In the genomic region with DNA sequence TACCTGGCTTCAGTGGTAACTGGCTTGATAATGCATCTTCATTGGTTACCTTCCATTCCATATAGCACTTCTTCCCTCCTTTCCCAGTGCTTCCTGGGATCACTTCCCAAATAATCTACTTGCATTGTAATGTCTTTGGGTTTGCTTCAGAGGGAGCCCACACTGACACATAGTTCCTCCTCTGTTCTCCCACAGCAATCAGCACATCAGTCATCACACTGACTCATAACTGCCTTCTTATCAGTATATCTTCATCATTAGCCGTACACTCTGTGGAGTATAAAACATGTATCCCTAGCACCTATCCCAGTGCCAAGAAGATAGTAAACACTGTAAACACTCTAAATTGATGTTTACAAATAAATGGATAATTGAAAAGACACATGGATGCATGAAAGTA, we compare ENCODE assay signal across 18 cellular contexts.
"Had no signal": no experiment of that assay in that cellular context is flagged by ENCODE, and none has a peak within 500 bp of the region (broad histone marks: within the 10 kb centered on the region; RNA-seq: fewer than 3 reads in every experiment).

No MANE protein-coding gene starts in this region.

- H3K4me3 ChIP-seq: coronary artery, esophagus muscularis mucosa, left lung, tibial artery had no signal

- H3K4me3 Mint-ChIP-seq: activated CD4-positive, alpha-beta T cell treated with anti-CD3 and anti-CD28 coated beads, Interleukin-2, amount 10 ng/mL, durations not matched to agents 24 days and 14 days; activated CD8-positive, alpha-beta T cell treated with anti-CD3 and anti-CD28 coated beads for 36 hours; activated naive CD4-positive, alpha-beta T cell treated with anti-CD3 and anti-CD28 coated beads for 36 hours; activated naive CD8-positive, alpha-beta T cell treated with anti-CD3 and anti-CD28 coated beads, Interleukin-2, amount 50 U/mL, for 24 hours; activated T-helper 17 cell treated with anti-CD3 and anti-CD28 coated beads, Interleukin-2, amount 50 U/mL, for 72 hours; nephron had no signal

- H3K27me3 Mint-ChIP-seq: activated CD4-positive, alpha-beta T cell treated with anti-CD3 and anti-CD28 coated beads, Interleukin-2, amount 10 ng/mL, durations not matched to agents 24 days and 14 days had no signal

- H3K4me1 Mint-ChIP-seq: activated CD4-positive, alpha-beta T cell treated with anti-CD3 and anti-CD28 coated beads, Interleukin-2, amount 10 ng/mL, durations not matched to agents 24 days and 14 days; activated naive CD8-positive, alpha-beta T cell treated with anti-CD3 and anti-CD28 coated beads, Interleukin-2, amount 50 U/mL, for 24 hours; activated T-helper 17 cell treated with anti-CD3 and anti-CD28 coated beads, Interleukin-2, amount 50 U/mL, for 72 hours; nephron had no signal

- H3K9me3 Mint-ChIP-seq: activated CD4-positive, alpha-beta T cell treated with anti-CD3 and anti-CD28 coated beads, Interleukin-2, amount 10 ng/mL, durations not matched to agents 24 days and 14 days; activated CD8-positive, alpha-beta T cell treated with anti-CD3 and anti-CD28 coated beads for 36 hours; activated naive CD4-positive, alpha-beta T cell treated with anti-CD3 and anti-CD28 coated beads for 36 hours; activated naive CD8-positive, alpha-beta T cell treated with anti-CD3 and anti-CD28 coated beads, Interleukin-2, amount 50 U/mL, for 24 hours; activated T-helper 17 cell treated with anti-CD3 and anti-CD28 coated beads, Interleukin-2, amount 50 U/mL, for 72 hours; nephron had no signal

- H3K27ac Mint-ChIP-seq: activated CD4-positive, alpha-beta T cell treated with anti-CD3 and anti-CD28 coated beads, Interleukin-2, amount 10 ng/mL, durations not matched to agents 24 days and 14 days; activated CD8-positive, alpha-beta T cell treated with anti-CD3 and anti-CD28 coated beads for 36 hours; activated naive CD4-positive, alpha-beta T cell treated with anti-CD3 and anti-CD28 coated beads for 36 hours; activated naive CD8-positive, alpha-beta T cell treated with anti-CD3 and anti-CD28 coated beads, Interleukin-2, amount 50 U/mL, for 24 hours; activated T-helper 17 cell treated with anti-CD3 and anti-CD28 coated beads, Interleukin-2, amount 50 U/mL, for 72 hours; nephron had no signal

- DNase-seq: activated CD4-positive, alpha-beta T cell treated with anti-CD3 and anti-CD28 coated beads, Interleukin-2, amount 10 ng/mL, durations not matched to agents 24 days and 14 days; activated CD8-positive, alpha-beta T cell treated with anti-CD3 and anti-CD28 coated beads for 36 hours; activated naive CD4-positive, alpha-beta T cell treated with anti-CD3 and anti-CD28 coated beads for 36 hours; activated naive CD8-positive, alpha-beta T cell treated with anti-CD3 and anti-CD28 coated beads, Interleukin-2, amount 50 U/mL, for 24 hours; activated T-cell treated with anti-CD3 and anti-CD28 coated beads, Interleukin-2, amount 50 U/mL, for 1 hour; aorta; left lung; midbrain; stimulated activated CD4-positive, alpha-beta T cell treated with anti-CD3 and anti-CD28 coated beads, Interleukin-12 subunit alpha, Interleukin-12 subunit beta, amount 100 ng/mL, for 4 hours; stimulated activated CD4-positive, alpha-beta T cell treated with anti-CD3 and anti-CD28 coated beads, Interleukin-1b, Interleukin-23, amount 100 ng/mL, for 48 hours; stimulated activated CD8-positive, alpha-beta memory T cell treated with anti-CD3 and anti-CD28 coated beads, Interleukin-4, amount 100 ng/mL, for 48 hours; stimulated activated naive CD4-positive, alpha-beta T cell; T1000; tibial artery had no signal
